ENCODE assay signal across 19 cellular contexts in genomic region chr11:63492441-63492840, GRCh38. TPM values are rescaled to one million over a fixed set of nuclear protein-coding genes. Genes with fewer than 3 reads are reported as not detected.
DNase-seq lines count a peak whose midpoint lies in the region; ATAC-seq, FAIRE-seq and TF ChIP-seq lines count a peak whose summit lies in the region.
"Had no signal": no experiment of that assay in that cellular context is flagged by ENCODE, and none has a peak within 500 bp of the region (broad histone marks: within the 10 kb centered on the region; RNA-seq: fewer than 3 reads in every experiment).

No MANE protein-coding gene starts in this region.

- H3K9me3 ChIP-seq in CD4-positive, alpha-beta T cell (ENCODE audit: control insufficient read depth, low read length), result no peaks in the 10 kb centered on the region
- H3K9me3 ChIP-seq in iPS-15b (ENCODE audit: control insufficient read depth, insufficient read depth, low read length), result peaks cover 4% of the 10 kb centered on the region
- no peaks in the 10 kb centered on the region for H3K9me3 ChIP-seq in pancreas
- H3K9me3 ChIP-seq: Peyer's patch had no signal

- no peak for FAIRE-seq in pancreas (lab: Jason Lieb, UNC)
- FAIRE-seq: A549, GM12878, GM18507 had no signal

- WGBS in pancreas, 2 donors, result 83 to 86% methylated on average over 1 of the region's 1 CpG

- H3K4me3 ChIP-seq in iPS-15b (ENCODE audit: low read depth, low read length) (peak overlapping the region; percentile 3), pancreas (no peak overlapping the region)
- H3K4me3 ChIP-seq: A549, GM12878, GM23248, Peyer's patch had no signal

- peaks cover 37% of the 10 kb centered on the region for H3K27me3 Mint-ChIP-seq in CD4-positive, alpha-beta T cell
- H3K27me3 Mint-ChIP-seq in T-cell, result peaks cover 17 to 24% of the 10 kb centered on the region in 2 donors

- POLR2A ChIA-PET in CD4-positive, alpha-beta T cell (lab: Charles Lee), result interaction anchor here (2.3 to 2.8 kb wide), 2 partner anchors 44 to 58 kb away, joined by 7 to 13 read pairs; partner anchors contain the start of gene PLAAT4
- POLR2A ChIA-PET in T-cell (lab: Charles Lee), result no interaction called here

- no peak for TF ChIP-seq CTCF in CD4-positive, alpha-beta T cell (IDR thresholded peaks at IDR 0.05)
- TF ChIP-seq CTCF in pancreas (IDR thresholded peaks at IDR 0.05), result no peak

- no peak overlapping the region for H3K9ac ChIP-seq in iPS-15b (ENCODE audit: low read depth, low read length)
- H3K9ac ChIP-seq: GM23248 had no signal

- no peak for ATAC-seq in CD4-positive, alpha-beta T cell (ENCODE audit: poor library complexity)
- ATAC-seq in T-cell (replicated peaks in 1 of 4) (no peak), pancreas (no peak), HG03457 (IDR thresholded peaks at IDR 0.05; ENCODE audit: unreplicated experiment) (no peak), HG03571 (IDR thresholded peaks at IDR 0.05; ENCODE audit: unreplicated experiment) (no peak)
- ATAC-seq: A549, GM12878 had no signal

- peaks cover 5% of the 10 kb centered on the region for H3K27me3 ChIP-seq in CD4-positive, alpha-beta T cell (ENCODE audit: control insufficient read depth, insufficient read depth, low read length)
- H3K27me3 ChIP-seq in iPS-15b (ENCODE audit: control insufficient read depth, insufficient read depth, low read length) (no peaks in the 10 kb centered on the region), pancreas (no peaks in the 10 kb centered on the region)
- H3K27me3 ChIP-seq: Peyer's patch had no signal

- no peak for DNase-seq in CD4-positive, alpha-beta T cell
- DNase-seq in T-cell (no peak), pancreas (no peak), mucosa of gallbladder (ENCODE audit: low spot score) (no peak), 8988T (no peak)
- DNase-seq: DMS53, GM23248, NCI-H1436, NCI-H2029 treated with DMSO at 0.1 percent for 48 hours, NCI-H510A, Peyer's patch, Right ventricle myocardium superior had no signal

- H3K36me3 Mint-ChIP-seq in CD4-positive, alpha-beta T cell (ENCODE audit: low read depth), result no peaks in the 10 kb centered on the region
- no peaks in the 10 kb centered on the region for H3K36me3 Mint-ChIP-seq in T-cell

- peak overlapping the region; percentile 30 for H3K4me3 Mint-ChIP-seq in CD4-positive, alpha-beta T cell
- H3K4me3 Mint-ChIP-seq in T-cell, result peak overlapping the region in 2 of 3 donors; percentile 78

- H3K27ac ChIP-seq in CD4-positive, alpha-beta T cell (ENCODE audit: low read depth, low read length), result no peak overlapping the region
- peak overlapping the region in 3 of 4 donors; percentile 66 to 85 (median 83) for H3K27ac ChIP-seq in pancreas
- H3K27ac ChIP-seq: A549, C4-2B, GM23248, Peyer's patch had no signal

- no peaks in the 10 kb centered on the region for H3K9me3 Mint-ChIP-seq in CD4-positive, alpha-beta T cell
- H3K9me3 Mint-ChIP-seq in T-cell, result no peaks in the 10 kb centered on the region

- peaks cover 16% of the 10 kb centered on the region for H3K4me1 Mint-ChIP-seq in CD4-positive, alpha-beta T cell (ENCODE audit: low read depth)
- H3K4me1 Mint-ChIP-seq in T-cell, result peaks cover 11 to 18% (median 15%) of the 10 kb centered on the region in 3 donors

- H3K27ac Mint-ChIP-seq in CD4-positive, alpha-beta T cell, result no peak overlapping the region
- no peak overlapping the region for H3K27ac Mint-ChIP-seq in T-cell

- CTCF ChIA-PET in CD4-positive, alpha-beta T cell (lab: Charles Lee), result no interaction called here
- CTCF ChIA-PET in T-cell (lab: Charles Lee), result interaction anchor here (0.5 to 1.5 kb wide), 2 partner anchors 13 to 249 kb away, joined by 5 read pairs; no protein-coding TSS in a partner anchor

- H3K36me3 ChIP-seq in iPS-15b (ENCODE audit: control insufficient read depth, insufficient read depth, low read length), result no peaks in the 10 kb centered on the region
- no peaks in the 10 kb centered on the region for H3K36me3 ChIP-seq in pancreas
- H3K36me3 ChIP-seq: Peyer's patch had no signal

- peaks cover 14% of the 10 kb centered on the region for H3K4me1 ChIP-seq in iPS-15b (ENCODE audit: control insufficient read depth, insufficient read depth, low read length)
- H3K4me1 ChIP-seq in pancreas, result peaks cover 11 to 31% (median 23%) of the 10 kb centered on the region in 3 donors
- H3K4me1 ChIP-seq: A549 had no signal

- intact Hi-C loops in CD4-positive, alpha-beta T cell (cut with DNase I, micrococcal nuclease), result loop anchor here in 1 of 2 experiments (5.0 kb wide), 1 partner anchor 75 kb away; no protein-coding TSS in a partner anchor
- intact Hi-C loops in pancreas (cut with DNase I), result no loop called here

RNA-seq across cellular contexts. Expression of gene PLAAT5, which starts 1.5 kb away (rescaled TPM):
- total RNA-seq in CD4-positive, alpha-beta T cell, result under 1 TPM in 1 of 2 experiments, not detected in 1; 0.16 TPM
- total RNA-seq in T-cell, result under 1 TPM in 3 of 5 donors, not detected in 2; 0.16 to 0.32 (median 0.23) TPM
- total RNA-seq in pancreas, result 10 to 100 TPM in 2 of 6 donors, 1 to 10 TPM in 4; 4.6 to 11.0 (median 9.2) TPM
- polyA plus RNA-seq in pancreas, result 1 to 10 TPM; 1.6 to 3.7 TPM
- total RNA-seq in mucosa of gallbladder, result 1.7 TPM
- total RNA-seq: GM12878, GM23248 had no signal
- polyA plus RNA-seq: GM12878, GM23248 had no signal

RNA-seq across cellular contexts. Expression of gene LGALS12, which starts 13.4 kb away (rescaled TPM):
- not detected for total RNA-seq in CD4-positive, alpha-beta T cell
- total RNA-seq in T-cell, result not detected
- 1 to 10 TPM in 2 of 6 donors, under 1 TPM in 2, not detected in 2; 0.13 to 1.4 (median 0.79) TPM for total RNA-seq in pancreas
- 1 to 10 TPM in 1 of 2 donors, under 1 TPM in 1; 0.21 to 2.1 TPM for polyA plus RNA-seq in pancreas
- total RNA-seq in mucosa of gallbladder, result 0.26 TPM
- total RNA-seq: GM12878, GM23248 had no signal
- polyA plus RNA-seq: A549, GM12878, GM23248 had no signal

RNA-seq across cellular contexts. Expression of gene PLAAT4, which starts 44.2 kb away (rescaled TPM):
- total RNA-seq in CD4-positive, alpha-beta T cell, result 10 to 100 TPM; 80.4 to 82.4 TPM
- 100 to 1,000 TPM in 4 of 5 donors, 10 to 100 TPM in 1; 90.2 to 144 (median 126) TPM for total RNA-seq in T-cell
- total RNA-seq in pancreas, result 10 to 100 TPM in 2 of 6 donors, 1 to 10 TPM in 4; 3.3 to 32.4 (median 5.7) TPM
- 10 to 100 TPM; 13.5 to 16.2 TPM for polyA plus RNA-seq in pancreas
- 87.0 TPM for total RNA-seq in mucosa of gallbladder
